15 cellular contexts compared by ENCODE assay signal in the genomic region with DNA sequence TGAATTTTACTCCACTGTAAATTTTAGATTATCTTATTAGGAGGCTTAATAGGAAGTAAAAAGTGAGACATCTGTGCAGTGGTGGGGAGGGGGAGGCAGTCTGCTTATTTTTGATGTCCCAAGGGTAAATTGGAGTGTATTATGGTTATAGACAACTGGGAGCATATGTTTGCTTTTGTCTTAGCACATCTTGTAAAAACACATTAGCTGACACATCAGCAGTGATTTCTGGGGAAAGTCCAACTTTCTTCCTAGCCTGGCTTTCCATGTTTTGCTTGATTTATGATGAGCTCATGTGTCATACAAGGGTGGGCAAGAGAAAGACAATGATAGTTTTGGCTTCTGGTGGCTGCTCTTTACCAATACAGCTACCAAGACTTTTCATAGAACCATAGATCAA. TPM values are rescaled to one million over a fixed set of nuclear protein-coding genes. Genes with fewer than 3 reads are reported as not detected.
"Had no signal": no experiment of that assay in that cellular context is flagged by ENCODE, and none has a peak within 500 bp of the region (broad histone marks: within the 10 kb centered on the region; RNA-seq: fewer than 3 reads in every experiment).

No MANE protein-coding gene starts in this region.

- H3K27me3 ChIP-seq: ascending aorta had no signal

- H3K36me3 ChIP-seq: ascending aorta, lower lobe of right lung, pancreas, transverse colon had no signal

- H3K4me1 ChIP-seq: ascending aorta had no signal

- H3K9me3 ChIP-seq: ascending aorta, lower lobe of right lung, pancreas, transverse colon had no signal

- DNase-seq: activated B cell treated with CpG ODN at 0.5 μM for 24 hours; activated CD4-positive, alpha-beta T cell treated with anti-CD3 and anti-CD28 coated beads, Interleukin-2, amount 10 ng/mL, durations not matched to agents 24 days and 14 days; activated naive CD4-positive, alpha-beta T cell treated with Interleukin-2 at 50 U/mL for 16 hours; activated naive CD8-positive, alpha-beta T cell treated with anti-CD3 and anti-CD28 coated beads, Interleukin-2, amount 50 U/mL, for 24 hours; central memory CD4-positive, alpha-beta T cell; effector CD4-positive, alpha-beta T cell; lower lobe of right lung; pancreas; transverse colon had no signal

- H3K4me3 ChIP-seq: ascending aorta, coronary artery, lower lobe of right lung, pancreas, skin epidermis, transverse colon had no signal

- ATAC-seq: activated naive CD8-positive, alpha-beta T cell treated with anti-CD3 and anti-CD28 coated beads, Interleukin-2, amount 50 U/mL, for 24 hours; lower lobe of right lung; pancreas had no signal

- H3K27ac ChIP-seq: ascending aorta, coronary artery, lower lobe of right lung, pancreas, skin epidermis, transverse colon had no signal

RNA-seq across cellular contexts. Expression of gene ANO3, which starts 4.0 kb away (rescaled TPM):
- total RNA-seq: activated B cell treated with CpG ODN at 0.5 μM for 24 hours; activated CD4-positive, alpha-beta T cell treated with anti-CD3 and anti-CD28 coated beads, Interleukin-2, amount 10 ng/mL, durations not matched to agents 24 days and 14 days; endothelial cell of umbilical vein; myocyte; renal cortical epithelial cell had no signal
- polyA plus RNA-seq: endothelial cell of umbilical vein had no signal
